21 cellular contexts compared by ENCODE assay signal in genomic region chr17:9802294-9802693, GRCh38. TPM values are rescaled to one million over a fixed set of nuclear protein-coding genes. Genes with fewer than 3 reads are reported as not detected.
A peak's percentile ranks its signal among the peaks of the same experiment; 100 is the strongest.
DNase-seq lines count a peak whose midpoint lies in the region; ATAC-seq, FAIRE-seq and TF ChIP-seq lines count a peak whose summit lies in the region.
"Had no signal": no experiment of that assay in that cellular context is flagged by ENCODE, and none has a peak within 500 bp of the region (broad histone marks: within the 10 kb centered on the region; RNA-seq: fewer than 3 reads in every experiment).

No MANE protein-coding gene starts in this region.

- no peaks in the 10 kb centered on the region for H3K27me3 ChIP-seq in brain microvascular endothelial cell (replicated peaks)
- H3K27me3 ChIP-seq: BE2C had no signal

- ATAC-seq in HG03025 (IDR thresholded peaks at IDR 0.05; ENCODE audit: low FRiP score, unreplicated experiment) = no peak
- no peak for ATAC-seq in activated T-helper 17 cell treated with anti-CD3 and anti-CD28 coated beads, Interleukin-2, amount 50 U/mL, for 72 hours (replicated peaks)
- ATAC-seq: esophagus mucosa had no signal

- H3K27ac Mint-ChIP-seq in activated T-helper 17 cell treated with anti-CD3 and anti-CD28 coated beads, Interleukin-2, amount 50 U/mL, for 72 hours = no peak overlapping the region

- no peak overlapping the region for H3K4me3 ChIP-seq in brain microvascular endothelial cell (ENCODE audit: low read depth, low read length)
- H3K4me3 ChIP-seq: dorsolateral prefrontal cortex, sigmoid colon had no signal

- no peaks in the 10 kb centered on the region for H3K4me1 Mint-ChIP-seq in activated T-helper 17 cell treated with anti-CD3 and anti-CD28 coated beads, Interleukin-2, amount 50 U/mL, for 72 hours

- H3K27ac ChIP-seq in brain microvascular endothelial cell = no peak overlapping the region
- H3K27ac ChIP-seq: sigmoid colon had no signal

- in situ Hi-C loops in brain microvascular endothelial cell (cut with HindIII; ENCODE audit: low pct_ligation_motif_present, low sequenced_read_pairs) = no loop called here

- no peaks in the 10 kb centered on the region for H3K36me3 ChIP-seq in brain microvascular endothelial cell (replicated peaks)
- H3K36me3 ChIP-seq: BE2C, sigmoid colon had no signal

- peaks cover 4% of the 10 kb centered on the region for H3K9me3 Mint-ChIP-seq in activated T-helper 17 cell treated with anti-CD3 and anti-CD28 coated beads, Interleukin-2, amount 50 U/mL, for 72 hours

- DNase-seq in Daoy (ENCODE audit: low read depth) (peak; percentile 85), HTR-8/SVneo (ENCODE audit: insufficient read length, low spot score) (peak; percentile 64), brain microvascular endothelial cell (peak; percentile 1), islet precursor cell (peak; percentile 97), GM19238 (ENCODE audit: insufficient read length, low spot score) (no peak), NCI-H510A treated with DMSO at 0.1 percent for 48 hours (lab: John Stamatoyannopoulos, UW) (no peak)
- DNase-seq: activated CD4-positive, alpha-beta T cell treated with anti-CD3 and anti-CD28 coated beads for 4 hours; activated CD8-positive, alpha-beta memory T cell treated with anti-CD3 and anti-CD28 coated beads, Interleukin-2, amount 50 U/mL, for 4 hours; activated naive CD4-positive, alpha-beta T cell treated with Interleukin-2 at 50 U/mL for 16 hours; BE2C; dorsolateral prefrontal cortex; KBM-7; kidney; midbrain; NCI-H1436; sigmoid colon; stimulated activated CD4-positive, alpha-beta T cell treated with anti-CD3 and anti-CD28 coated beads, Interleukin-2, amount 100 ng/mL, for 48 hours; T1000 had no signal

- TF ChIP-seq CTCF in brain microvascular endothelial cell (IDR thresholded peaks at IDR 0.05; ENCODE audit: low read depth, low read length, missing control alignments) = no peak

- no peaks in the 10 kb centered on the region for H3K36me3 Mint-ChIP-seq in activated T-helper 17 cell treated with anti-CD3 and anti-CD28 coated beads, Interleukin-2, amount 50 U/mL, for 72 hours (ENCODE audit: low read depth)

- H3K4me3 Mint-ChIP-seq in activated T-helper 17 cell treated with anti-CD3 and anti-CD28 coated beads, Interleukin-2, amount 50 U/mL, for 72 hours = no peak overlapping the region

- peaks cover 31% of the 10 kb centered on the region for H3K27me3 Mint-ChIP-seq in activated T-helper 17 cell treated with anti-CD3 and anti-CD28 coated beads, Interleukin-2, amount 50 U/mL, for 72 hours

- peak; percentile 48 for FAIRE-seq in HTR-8/SVneo (lab: Jason Lieb, UNC)
- FAIRE-seq: kidney had no signal

RNA-seq across cellular contexts. Expression of gene DHRS7C, which starts 10.9 kb away (rescaled TPM):
- not detected in 2 replicates for total RNA-seq in Daoy (2014; rRNA removed; shearing (Covaris generic))
- not detected for total RNA-seq in activated T-helper 17 cell treated with anti-CD3 and anti-CD28 coated beads, Interleukin-2, amount 50 U/mL, for 72 hours
- total RNA-seq: esophagus mucosa, kidney, sigmoid colon had no signal

RNA-seq across cellular contexts. Expression of gene GSG1L2, which starts 19.6 kb away (rescaled TPM):
- not detected in 2 replicates for total RNA-seq in Daoy (2014; rRNA removed; shearing (Covaris generic))
- not detected for total RNA-seq in activated T-helper 17 cell treated with anti-CD3 and anti-CD28 coated beads, Interleukin-2, amount 50 U/mL, for 72 hours
- total RNA-seq: esophagus mucosa, kidney, sigmoid colon had no signal

RNA-seq across cellular contexts. Expression of gene GLP2R, which starts 23.4 kb away (rescaled TPM):
- total RNA-seq in Daoy (2014; rRNA removed; shearing (Covaris generic)) = 0.63 and 0.91 TPM in 2 replicates
- total RNA-seq in activated T-helper 17 cell treated with anti-CD3 and anti-CD28 coated beads, Interleukin-2, amount 50 U/mL, for 72 hours = not detected
- total RNA-seq: esophagus mucosa, kidney had no signal

Comparison
In these comparisons a context has a peak if more than half of its experiments do, and no peak if none do; other contexts are left out.
1. DNase-seq: peak in Daoy (single experiment), HTR-8/SVneo (single experiment), brain microvascular endothelial cell (single experiment) and islet precursor cell (single experiment); none in GM19238 (single experiment) and NCI-H510A treated with DMSO at 0.1 percent for 48 hours (single experiment).